ENCODE assay signal across 1 cellular context in the genomic region with DNA sequence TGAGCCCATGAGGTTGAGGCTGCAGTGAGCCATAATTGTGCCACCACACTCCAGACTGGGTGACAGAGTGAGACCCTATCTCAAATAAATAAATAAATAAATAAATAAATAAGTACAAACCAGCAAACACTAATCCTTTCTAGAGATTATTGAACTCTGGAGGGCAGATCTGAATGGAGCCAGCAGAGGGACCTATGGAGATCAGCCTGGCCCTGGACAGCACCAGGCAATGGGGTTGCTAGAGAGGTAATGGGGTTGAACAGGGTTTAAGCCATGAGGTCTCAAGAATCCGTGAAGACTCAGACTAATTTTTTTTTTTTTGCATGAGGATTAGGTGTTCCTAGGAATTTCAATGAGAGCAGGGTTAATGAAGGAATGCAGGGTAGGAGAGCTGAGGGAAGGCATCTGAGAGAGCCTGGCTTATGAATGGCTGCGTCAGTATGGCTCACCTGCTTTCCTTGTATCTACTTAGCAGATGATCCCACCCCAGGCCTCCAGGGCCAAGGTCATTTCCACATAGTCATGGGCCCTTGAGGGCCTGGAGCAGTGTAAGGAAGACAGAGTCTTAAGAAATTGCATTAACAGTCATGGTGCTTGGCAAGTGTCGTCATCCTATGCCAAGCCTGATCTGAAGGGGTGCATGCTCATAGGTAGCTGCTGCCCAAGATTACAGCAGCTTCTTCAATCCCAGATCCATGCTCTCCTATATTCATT.
TF ChIP-seq lines count a peak whose summit lies in the region.

No MANE protein-coding gene starts in this region.

TF ChIP-seq in H1, 55 proteins besides CTCF, POLR2A, EP300 and RAD21:
- no peak for TF ChIP-seq BCL11A (IDR thresholded peaks at IDR 0.05; ENCODE audit: low read depth in 2 of 2, low read length in 2 of 2)
- TF ChIP-seq TAF1 (IDR thresholded peaks at IDR 0.05; ENCODE audit: low read depth, low read length), result no peak
- no peak for TF ChIP-seq ASH2L (IDR thresholded peaks at IDR 0.05; ENCODE audit: low read length)
- TF ChIP-seq JUND (IDR thresholded peaks at IDR 0.05; ENCODE audit: low read length), result no peak
- no peak for TF ChIP-seq TAF7 (optimal IDR thresholded peaks at IDR 0.05; ENCODE audit: borderline replicate concordance, low read depth, low read length)
- no peak for TF ChIP-seq CBX8 (IDR thresholded peaks at IDR 0.05; ENCODE audit: borderline replicate concordance, low read depth, low read length)
- TF ChIP-seq TBP (IDR thresholded peaks at IDR 0.05; ENCODE audit: low read depth, low read length), result no peak
- no peak for TF ChIP-seq HDAC6 (IDR thresholded peaks at IDR 0.05; ENCODE audit: low read depth, low read length)
- TF ChIP-seq ZNF274 (IDR thresholded peaks at IDR 0.05; ENCODE audit: borderline replicate concordance, extremely low read depth, low read length), result no peak
- TF ChIP-seq POU5F1 (IDR thresholded peaks at IDR 0.05; ENCODE audit: low read depth, low read length), result no peak
- no peak for TF ChIP-seq FOSL1 (IDR thresholded peaks at IDR 0.05; ENCODE audit: insufficient read depth, low read depth, low read length)
- no peak for TF ChIP-seq NANOG (IDR thresholded peaks at IDR 0.05; ENCODE audit: insufficient read depth, low read depth, low read length, poor library complexity, severe bottlenecking)
- no peak for TF ChIP-seq SIN3A (conservative IDR thresholded peaks at IDR 0.05 in 1 of 2, IDR thresholded peaks at IDR 0.05 in 1 of 2; ENCODE audit: low read depth in 1 of 2, low read length in 2 of 2)
- TF ChIP-seq, protein P1, sequence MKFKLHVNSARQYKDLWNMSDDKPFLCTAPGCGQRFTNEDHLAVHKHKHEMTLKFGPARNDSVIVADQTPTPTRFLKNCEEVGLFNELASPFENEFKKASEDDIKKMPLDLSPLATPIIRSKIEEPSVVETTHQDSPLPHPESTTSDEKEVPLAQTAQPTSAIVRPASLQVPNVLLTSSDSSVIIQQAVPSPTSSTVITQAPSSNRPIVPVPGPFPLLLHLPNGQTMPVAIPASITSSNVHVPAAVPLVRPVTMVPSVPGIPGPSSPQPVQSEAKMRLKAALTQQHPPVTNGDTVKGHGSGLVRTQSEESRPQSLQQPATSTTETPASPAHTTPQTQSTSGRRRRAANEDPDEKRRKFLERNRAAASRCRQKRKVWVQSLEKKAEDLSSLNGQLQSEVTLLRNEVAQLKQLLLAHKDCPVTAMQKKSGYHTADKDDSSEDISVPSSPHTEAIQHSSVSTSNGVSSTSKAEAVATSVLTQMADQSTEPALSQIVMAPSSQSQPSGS (IDR thresholded peaks at IDR 0.05; ENCODE audit: low read length), result no peak
- TF ChIP-seq, protein P2, sequence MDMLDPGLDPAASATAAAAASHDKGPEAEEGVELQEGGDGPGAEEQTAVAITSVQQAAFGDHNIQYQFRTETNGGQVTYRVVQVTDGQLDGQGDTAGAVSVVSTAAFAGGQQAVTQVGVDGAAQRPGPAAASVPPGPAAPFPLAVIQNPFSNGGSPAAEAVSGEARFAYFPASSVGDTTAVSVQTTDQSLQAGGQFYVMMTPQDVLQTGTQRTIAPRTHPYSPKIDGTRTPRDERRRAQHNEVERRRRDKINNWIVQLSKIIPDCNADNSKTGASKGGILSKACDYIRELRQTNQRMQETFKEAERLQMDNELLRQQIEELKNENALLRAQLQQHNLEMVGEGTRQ (IDR thresholded peaks at IDR 0.05; ENCODE audit: low read length), result no peak
- no peak for TF ChIP-seq CHD1 (IDR thresholded peaks at IDR 0.05; ENCODE audit: low read depth, low read length)
- TF ChIP-seq CBX5 (IDR thresholded peaks at IDR 0.05; ENCODE audit: low read depth, low read length), result no peak
- no peak for TF ChIP-seq EGR1 (IDR thresholded peaks at IDR 0.05; ENCODE audit: borderline replicate concordance, low read depth, low read length)
- no peak for TF ChIP-seq HDAC2 (IDR thresholded peaks at IDR 0.05; ENCODE audit: borderline replicate concordance in 1 of 2, low read depth in 2 of 2, low read length in 2 of 2)
